8 cellular contexts compared by ENCODE assay signal in the genomic region with DNA sequence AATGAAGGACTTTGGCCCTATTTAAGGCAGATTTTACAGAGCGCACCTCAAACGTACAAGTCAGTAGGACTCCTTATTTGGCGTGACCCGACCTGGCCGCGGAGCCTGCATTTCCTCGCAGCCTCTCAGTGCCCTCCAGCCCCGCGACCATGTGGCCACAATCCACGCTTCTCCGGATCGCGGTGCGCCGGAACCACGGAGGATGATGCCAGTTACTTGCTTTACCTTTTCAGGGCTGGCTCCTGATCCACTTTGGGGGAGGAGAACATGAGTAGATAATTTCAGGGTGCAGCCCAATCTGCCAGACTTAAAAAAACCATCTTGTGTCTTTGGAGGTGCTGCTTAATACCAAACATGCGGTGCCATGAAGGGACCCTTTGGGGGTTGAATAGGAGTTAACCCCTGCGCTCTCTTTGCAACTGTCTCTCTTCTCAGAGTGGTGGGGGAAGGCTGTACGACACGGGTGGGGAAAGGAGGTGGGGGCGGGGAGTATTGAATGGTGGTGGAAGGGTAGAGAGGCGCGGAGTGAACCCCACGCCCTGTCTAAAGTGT. TPM values are rescaled to one million over a fixed set of nuclear protein-coding genes. Genes with fewer than 3 reads are reported as not detected.
A peak's percentile ranks its signal among the peaks of the same experiment; 100 is the strongest.
DNase-seq lines count a peak whose midpoint lies in the region; ATAC-seq and TF ChIP-seq lines count a peak whose summit lies in the region.

No MANE protein-coding gene starts in this region.

- H2AFZ ChIP-seq in DND-41 (ENCODE audit: low read depth, low read length) = no peak overlapping the region

- H3K9me3 Mint-ChIP-seq in naive B cell = no peaks in the 10 kb centered on the region

- H3K4me3 Mint-ChIP-seq in T-helper 17 cell = peak overlapping the region; percentile 93
- peak overlapping the region; percentile 84 to 95 (median 94) for H3K4me3 Mint-ChIP-seq in naive B cell

- peaks cover 23% of the 10 kb centered on the region for H3K4me1 ChIP-seq in DND-41 (ENCODE audit: insufficient read depth, low read length)

- peak overlapping the region; percentile 61 for H3K9ac ChIP-seq in DND-41 (ENCODE audit: low read depth, low read length)

- TF ChIP-seq CTCF in DND-41 (IDR thresholded peaks at IDR 0.05; ENCODE audit: borderline replicate concordance, extremely low read depth, low read length, poor library complexity, severe bottlenecking) = no peak

- 0 out of 2 replicates have a peak, but pooled peaks cover 3% of the 10 kb centered on the region for H3K79me2 ChIP-seq in DND-41 (ENCODE audit: insufficient read depth, low read length)

- no peaks in the 10 kb centered on the region for H3K36me3 ChIP-seq in DND-41 (ENCODE audit: insufficient read depth, low read length)

- ATAC-seq in DND-41 (ENCODE audit: insufficient read depth, low read depth) = no peak
- peak; percentile 5 for ATAC-seq in T-helper 17 cell
- ATAC-seq in naive B cell (ENCODE audit: low read depth in 2 of 2) = peak in 1 of 2 donors; percentile 2

- peaks cover 7% of the 10 kb centered on the region for H3K27me3 ChIP-seq in DND-41 (ENCODE audit: insufficient read depth, low read length, poor library complexity)

- 0 out of 2 replicates have a peak, but pooled peaks cover 3% of the 10 kb centered on the region for H4K20me1 ChIP-seq in DND-41 (ENCODE audit: insufficient read depth, low read length)

- DNase-seq in DND-41 (no peak), T-helper 17 cell (peak in 1 of 3 donors; percentile 13), naive B cell (no peak), NCI-H748 treated with DMSO at 0.1 percent for 48 hours (lab: John Stamatoyannopoulos, UW) (no peak), dermis blood vessel endothelial cell (no peak), DMS114 treated with DMSO at 0.1 percent for 48 hours (lab: John Stamatoyannopoulos, UW; ENCODE audit: unreplicated experiment) (no peak), amniotic stem cell (lab: John Stamatoyannopoulos, UW) (no peak)
- DNase-seq in effector CD4-positive, alpha-beta T cell = peak; percentile 7

- H3K27ac Mint-ChIP-seq in T-helper 17 cell = peak overlapping the region; percentile 95
- peak overlapping the region; percentile 86 to 99 (median 96) for H3K27ac Mint-ChIP-seq in naive B cell

- H3K27ac ChIP-seq in DND-41 (ENCODE audit: low read length) = no peak overlapping the region

- H3K27me3 Mint-ChIP-seq in T-helper 17 cell = no peaks in the 10 kb centered on the region
- H3K27me3 Mint-ChIP-seq in naive B cell = no peaks in the 10 kb centered on the region

- peak overlapping the region; percentile 97 for H3K4me2 ChIP-seq in DND-41 (ENCODE audit: insufficient read depth, low read length)

- no peaks in the 10 kb centered on the region for H3K9me3 ChIP-seq in DND-41 (ENCODE audit: insufficient read depth, low read length, severe bottlenecking)
- H3K9me3 ChIP-seq in T-helper 17 cell (ENCODE audit: control insufficient read depth, low read length, poor library complexity, severe bottlenecking) = no peaks in the 10 kb centered on the region

- H3K4me1 Mint-ChIP-seq in T-helper 17 cell (peaks cover 27% of the 10 kb centered on the region), naive B cell (peaks cover 24 to 42% (median 28%) of the 10 kb centered on the region in 3 donors)

- H3K36me3 Mint-ChIP-seq in T-helper 17 cell (ENCODE audit: low read depth) = no peaks in the 10 kb centered on the region
- no peaks in the 10 kb centered on the region for H3K36me3 Mint-ChIP-seq in naive B cell

- peak overlapping the region in 1 of 2 experiments; percentile 58; a peak in 3 of 4 replicates for H3K4me3 ChIP-seq in DND-41 (ENCODE audit: low read depth in 1 of 2, low read length in 2 of 2)

RNA-seq across cellular contexts. Expression of a gene that starts 1.5 kb away (rescaled TPM):
- 10 to 100 TPM; 24.4 to 26.5 TPM for total RNA-seq in T-helper 17 cell
- 10 to 100 TPM in 4 of 6 donors, 1 to 10 TPM in 2; 7.4 to 15.7 (median 10.8) TPM for polyA plus RNA-seq in naive B cell (ENCODE audit: low read depth in 6 of 6)
- 5.4 and 6.6 TPM in 2 replicates for total RNA-seq in dermis blood vessel endothelial cell

RNA-seq across cellular contexts. Expression of a gene that starts 14.0 kb away (rescaled TPM):
- total RNA-seq in T-helper 17 cell (10 to 100 TPM; 16.8 to 21.7 TPM), dermis blood vessel endothelial cell (17.1 and 28.8 TPM in 2 replicates)
- 10 to 100 TPM in 4 of 6 donors, 1 to 10 TPM in 2; 7.0 to 19.1 (median 14.3) TPM for polyA plus RNA-seq in naive B cell (ENCODE audit: low read depth in 6 of 6)

RNA-seq across cellular contexts. Expression of a gene that starts 28.1 kb away (rescaled TPM):
- total RNA-seq in T-helper 17 cell (10 to 100 TPM in 1 of 2 donors, 1 to 10 TPM in 1; 9.3 to 15.7 TPM), dermis blood vessel endothelial cell (11.4 and 18.1 TPM in 2 replicates)
- 10 to 100 TPM in 3 of 6 donors, 1 to 10 TPM in 3; 6.2 to 19.3 (median 9.4) TPM for polyA plus RNA-seq in naive B cell (ENCODE audit: low read depth in 6 of 6)
